Comparison of ENCODE assay signal across 1 cellular context in the genomic region with DNA sequence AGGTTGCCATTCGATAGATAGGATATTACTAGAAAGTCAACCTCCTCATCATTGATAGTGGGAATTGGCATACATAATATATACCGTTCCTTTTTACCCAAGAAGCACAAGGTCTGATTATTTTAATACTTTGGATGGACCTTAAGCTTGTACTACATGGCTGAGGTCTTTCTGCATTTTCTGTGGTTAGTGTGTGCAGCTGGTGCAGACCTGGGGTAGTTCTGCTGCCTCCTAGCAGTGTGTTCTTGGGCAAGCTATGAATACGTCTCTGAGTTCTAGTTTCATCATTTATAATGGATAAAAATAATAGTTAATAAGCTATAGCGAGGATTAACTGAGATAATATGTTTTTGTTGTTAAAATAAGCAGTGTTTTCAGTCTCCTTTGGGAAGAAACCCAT.
TF ChIP-seq lines count a peak whose summit lies in the region.

No MANE protein-coding gene starts in this region.

TF ChIP-seq in K562, 482 proteins besides CTCF, POLR2A, EP300 and RAD21 (continued from another document):
- TF ChIP-seq THAP12 (CRISPR knock-in tag; IDR thresholded peaks at IDR 0.05): no peak
- TF ChIP-seq TEAD1 (CRISPR knock-in tag; IDR thresholded peaks at IDR 0.05): no peak
- TF ChIP-seq GABPB2 (CRISPR knock-in tag; conservative IDR thresholded peaks at IDR 0.05): no peak
- no peak for TF ChIP-seq PTBP1 (IDR thresholded peaks at IDR 0.05; ENCODE audit: low read depth, low read length)
- TF ChIP-seq, protein P1, sequence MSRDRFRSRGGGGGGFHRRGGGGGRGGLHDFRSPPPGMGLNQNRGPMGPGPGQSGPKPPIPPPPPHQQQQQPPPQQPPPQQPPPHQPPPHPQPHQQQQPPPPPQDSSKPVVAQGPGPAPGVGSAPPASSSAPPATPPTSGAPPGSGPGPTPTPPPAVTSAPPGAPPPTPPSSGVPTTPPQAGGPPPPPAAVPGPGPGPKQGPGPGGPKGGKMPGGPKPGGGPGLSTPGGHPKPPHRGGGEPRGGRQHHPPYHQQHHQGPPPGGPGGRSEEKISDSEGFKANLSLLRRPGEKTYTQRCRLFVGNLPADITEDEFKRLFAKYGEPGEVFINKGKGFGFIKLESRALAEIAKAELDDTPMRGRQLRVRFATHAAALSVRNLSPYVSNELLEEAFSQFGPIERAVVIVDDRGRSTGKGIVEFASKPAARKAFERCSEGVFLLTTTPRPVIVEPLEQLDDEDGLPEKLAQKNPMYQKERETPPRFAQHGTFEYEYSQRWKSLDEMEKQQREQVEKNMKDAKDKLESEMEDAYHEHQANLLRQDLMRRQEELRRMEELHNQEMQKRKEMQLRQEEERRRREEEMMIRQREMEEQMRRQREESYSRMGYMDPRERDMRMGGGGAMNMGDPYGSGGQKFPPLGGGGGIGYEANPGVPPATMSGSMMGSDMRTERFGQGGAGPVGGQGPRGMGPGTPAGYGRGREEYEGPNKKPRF (IDR thresholded peaks at IDR 0.05; ENCODE audit: low read depth, low read length): no peak
- TF ChIP-seq, protein P2, sequence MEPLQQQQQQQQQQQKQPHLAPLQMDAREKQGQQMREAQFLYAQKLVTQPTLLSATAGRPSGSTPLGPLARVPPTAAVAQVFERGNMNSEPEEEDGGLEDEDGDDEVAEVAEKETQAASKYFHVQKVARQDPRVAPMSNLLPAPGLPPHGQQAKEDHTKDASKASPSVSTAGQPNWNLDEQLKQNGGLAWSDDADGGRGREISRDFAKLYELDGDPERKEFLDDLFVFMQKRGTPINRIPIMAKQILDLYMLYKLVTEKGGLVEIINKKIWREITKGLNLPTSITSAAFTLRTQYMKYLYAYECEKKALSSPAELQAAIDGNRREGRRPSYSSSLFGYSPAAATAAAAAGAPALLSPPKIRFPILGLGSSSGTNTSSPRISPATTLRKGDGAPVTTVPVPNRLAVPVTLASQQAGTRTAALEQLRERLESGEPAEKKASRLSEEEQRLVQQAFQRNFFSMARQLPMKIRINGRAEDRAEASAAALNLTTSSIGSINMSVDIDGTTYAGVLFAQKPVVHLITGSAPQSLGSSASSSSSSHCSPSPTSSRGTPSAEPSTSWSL (CRISPR knock-in tag; IDR thresholded peaks at IDR 0.05; ENCODE audit: borderline replicate concordance): no peak
- TF ChIP-seq MBD1 (CRISPR knock-in tag; IDR thresholded peaks at IDR 0.05): no peak
